31 cellular contexts compared by ENCODE assay signal in genomic region chr1:27855085-27855484, GRCh38.
"Had no signal": no experiment of that assay in that cellular context is flagged by ENCODE, and none has a peak within 500 bp of the region (broad histone marks: within the 10 kb centered on the region; RNA-seq: fewer than 3 reads in every experiment).

No MANE protein-coding gene starts in this region.

- H3K27ac Mint-ChIP-seq: activated B cell treated with CpG ODN at 0.5 μM for 24 hours; activated CD4-positive, alpha-beta memory T cell treated with anti-CD3 and anti-CD28 coated beads, Interleukin-2, amount 10 ng/mL, durations not matched to agents 7 days and 5 days; activated CD4-positive, alpha-beta T cell treated with anti-CD3 and anti-CD28 coated beads, Interleukin-2, amount 10 ng/mL, durations not matched to agents 7 days and 5 days; activated naive CD4-positive, alpha-beta T cell treated with anti-CD3 and anti-CD28 coated beads, Interleukin-2, amount 10 ng/mL, durations not matched to agents 7 days and 5 days; activated naive CD4-positive, alpha-beta T cell treated with anti-CD3 and anti-CD28 coated beads, Interleukin-2, amount 50 U/mL, for 72 hours; activated naive CD8-positive, alpha-beta T cell treated with anti-CD3 and anti-CD28 coated beads, Interleukin-2, amount 10 ng/mL, durations not matched to agents 7 days and 5 days; activated T-cell treated with anti-CD3 and anti-CD28 coated beads, Interleukin-2, amount 50 U/mL, for 24 hours; activated T-cell treated with anti-CD3 and anti-CD28 coated beads, Interleukin-2, amount 50 U/mL, for 72 hours; brain had no signal

- H3K9me3 ChIP-seq: ascending aorta, breast epithelium, colonic mucosa, heart left ventricle had no signal

- H3K4me1 ChIP-seq: breast epithelium, colonic mucosa had no signal

- H3K4me3 ChIP-seq: ascending aorta, breast epithelium, cardiac muscle cell, colonic mucosa, heart left ventricle had no signal

- DNase-seq: activated B cell treated with CpG ODN at 0.5 μM for 24 hours; activated CD4-positive, alpha-beta memory T cell treated with anti-CD3 and anti-CD28 coated beads, Interleukin-2, amount 10 ng/mL, durations not matched to agents 7 days and 5 days; activated CD4-positive, alpha-beta T cell treated with anti-CD3 and anti-CD28 coated beads, Interleukin-2, amount 10 ng/mL, durations not matched to agents 7 days and 5 days; activated CD4-positive, alpha-beta T cell treated with anti-CD3 and anti-CD28 coated beads, Interleukin-2, amount 50 U/mL, for 4 hours; activated CD8-positive, alpha-beta memory T cell treated with anti-CD3 and anti-CD28 coated beads, Interleukin-2, amount 50 U/mL, for 48 hours; activated gamma-delta T cell; activated naive CD4-positive, alpha-beta T cell; activated naive CD4-positive, alpha-beta T cell treated with anti-CD3 and anti-CD28 coated beads, Interleukin-2, amount 10 ng/mL, durations not matched to agents 7 days and 5 days; activated naive CD8-positive, alpha-beta T cell treated with anti-CD3 and anti-CD28 coated beads, Interleukin-2, amount 10 ng/mL, durations not matched to agents 7 days and 5 days; activated T-cell treated with anti-CD3 and anti-CD28 coated beads for 4 hours; activated T-cell treated with anti-CD3 and anti-CD28 coated beads, Interleukin-2, amount 50 U/mL, for 72 hours; central memory CD4-positive, alpha-beta T cell; cerebellar nuclear complex; colonic mucosa; effector CD8-positive, alpha-beta T cell; foreskin fibroblast; heart left ventricle; T-helper 1 cell; T-helper 2 cell had no signal

- ATAC-seq: activated CD4-positive, CD25-positive, alpha-beta regulatory T cell treated with anti-CD3 and anti-CD28 coated beads, Interleukin-2, amount 50 U/mL, for 24 hours; activated naive CD4-positive, alpha-beta T cell treated with anti-CD3 and anti-CD28 coated beads, Interleukin-2, amount 50 U/mL, for 72 hours; activated T-cell treated with anti-CD3 and anti-CD28 coated beads, Interleukin-2, amount 50 U/mL, for 72 hours; esophagus mucosa; heart left ventricle had no signal

- H3K27me3 Mint-ChIP-seq: activated B cell treated with CpG ODN at 0.5 μM for 24 hours; activated CD4-positive, alpha-beta memory T cell treated with anti-CD3 and anti-CD28 coated beads, Interleukin-2, amount 10 ng/mL, durations not matched to agents 7 days and 5 days; activated CD4-positive, alpha-beta T cell treated with anti-CD3 and anti-CD28 coated beads, Interleukin-2, amount 10 ng/mL, durations not matched to agents 7 days and 5 days; activated naive CD4-positive, alpha-beta T cell treated with anti-CD3 and anti-CD28 coated beads, Interleukin-2, amount 10 ng/mL, durations not matched to agents 7 days and 5 days; activated naive CD8-positive, alpha-beta T cell treated with anti-CD3 and anti-CD28 coated beads, Interleukin-2, amount 10 ng/mL, durations not matched to agents 7 days and 5 days; activated T-cell treated with anti-CD3 and anti-CD28 coated beads, Interleukin-2, amount 50 U/mL, for 24 hours; brain had no signal

- FAIRE-seq: endometrium, endothelial cell of umbilical vein, frontal cortex had no signal

- H3K27me3 ChIP-seq: ascending aorta, breast epithelium, cardiac muscle cell, colonic mucosa, heart left ventricle had no signal

- H3K36me3 Mint-ChIP-seq: activated naive CD4-positive, alpha-beta T cell treated with anti-CD3 and anti-CD28 coated beads, Interleukin-2, amount 50 U/mL, for 72 hours had no signal

- H3K4me3 Mint-ChIP-seq: activated B cell treated with CpG ODN at 0.5 μM for 24 hours; activated CD4-positive, alpha-beta memory T cell treated with anti-CD3 and anti-CD28 coated beads, Interleukin-2, amount 10 ng/mL, durations not matched to agents 7 days and 5 days; activated CD4-positive, alpha-beta T cell treated with anti-CD3 and anti-CD28 coated beads, Interleukin-2, amount 10 ng/mL, durations not matched to agents 7 days and 5 days; activated naive CD4-positive, alpha-beta T cell treated with anti-CD3 and anti-CD28 coated beads, Interleukin-2, amount 10 ng/mL, durations not matched to agents 7 days and 5 days; activated naive CD8-positive, alpha-beta T cell treated with anti-CD3 and anti-CD28 coated beads, Interleukin-2, amount 10 ng/mL, durations not matched to agents 7 days and 5 days; activated T-cell treated with anti-CD3 and anti-CD28 coated beads, Interleukin-2, amount 50 U/mL, for 24 hours; activated T-cell treated with anti-CD3 and anti-CD28 coated beads, Interleukin-2, amount 50 U/mL, for 72 hours; brain had no signal

- H3K36me3 ChIP-seq: breast epithelium, colonic mucosa had no signal

- H3K27ac ChIP-seq: ascending aorta, breast epithelium, cardiac muscle cell, colonic mucosa, epithelial cell of prostate, heart left ventricle had no signal
